Comparison of ENCODE assay signal across 8 cellular contexts in genomic region chr6:149567194-149567586, GRCh38. TPM values are rescaled to one million over a fixed set of nuclear protein-coding genes. Genes with fewer than 3 reads are reported as not detected.
A peak's percentile ranks its signal among the peaks of the same experiment; 100 is the strongest.
DNase-seq lines count a peak whose midpoint lies in the region; ATAC-seq and TF ChIP-seq lines count a peak whose summit lies in the region.

No MANE protein-coding gene starts in this region.

- TF ChIP-seq CTCF in GM12865 (IDR thresholded peaks at IDR 0.05; ENCODE audit: insufficient read depth, low read depth, low read length, missing control alignments) (no peak), fibroblast of mammary gland (conservative IDR thresholded peaks at IDR 0.05; ENCODE audit: control insufficient read depth, insufficient read depth, low read depth, low read length) (no peak), gastrocnemius medialis (IDR thresholded peaks at IDR 0.05 in 4 of 5, conservative IDR thresholded peaks at IDR 0.05 in 1 of 5) (no peak)

- peak overlapping the region; percentile 89 to 96 (median 94) for H3K27ac ChIP-seq in gastrocnemius medialis

- no peaks in the 10 kb centered on the region for H3K9me3 ChIP-seq in gastrocnemius medialis

- H3K27me3 ChIP-seq in gastrocnemius medialis: no peaks in the 10 kb centered on the region

- no peaks in the 10 kb centered on the region for H3K36me3 ChIP-seq in gastrocnemius medialis

- H3K4me1 ChIP-seq in gastrocnemius medialis: peaks cover 14 to 22% of the 10 kb centered on the region in 2 donors

- H3K4me3 ChIP-seq in GM12865 (ENCODE audit: low read depth, low read length) (peak overlapping the region; percentile 84), fibroblast of mammary gland (ENCODE audit: control insufficient read depth, low read depth, low read length) (peak overlapping the region; percentile 85), gastrocnemius medialis (peak overlapping the region; percentile 90 to 97 (median 95))

- DNase-seq in GM12865 (ENCODE audit: low read depth): peak; percentile 60
- DNase-seq in RPMI8226: peak; percentile 22
- DNase-seq in fibroblast of mammary gland (ENCODE audit: low read depth): no peak
- DNase-seq in gastrocnemius medialis: no peak
- no peak for DNase-seq in stimulated activated CD8-positive, alpha-beta memory T cell treated with anti-CD3 and anti-CD28 coated beads, Interleukin-4, amount 100 ng/mL, for 48 hours
- no peak for DNase-seq in NOMO-1 (lab: John Stamatoyannopoulos, UW; ENCODE audit: unreplicated experiment in 2 of 2)

- ATAC-seq in gastrocnemius medialis (no peak), GM19023 (IDR thresholded peaks at IDR 0.05; ENCODE audit: unreplicated experiment) (no peak), GM18870 (IDR thresholded peaks at IDR 0.05; ENCODE audit: unreplicated experiment) (no peak)

- intact Hi-C loops in gastrocnemius medialis (cut with DNase I; ENCODE audit: low total_unique reads): loop anchor here (2.0 to 5.0 kb wide), 4 partner anchors 82 to 360 kb away; partner anchors contain the start of genes KATNA1, NUP43 and PCMT1

- in situ Hi-C loops in gastrocnemius medialis (cut with MboI; ENCODE audit: low sequenced_read_pairs in 4 of 4): no loop called here

- TF ChIP-seq POLR2A in gastrocnemius medialis (IDR thresholded peaks at IDR 0.05): no peak

RNA-seq across cellular contexts. Expression of gene GINM1, which starts 1.0 kb away (rescaled TPM):
- 10 to 100 TPM; 28.9 to 39.4 (median 33.1) TPM for total RNA-seq in gastrocnemius medialis

RNA-seq across cellular contexts. Expression of gene PPIL4, which starts 21.3 kb away (rescaled TPM):
- total RNA-seq in gastrocnemius medialis: 10 to 100 TPM; 14.9 to 26.2 (median 18.5) TPM

Comparison
In these comparisons a context has a peak if more than half of its experiments do, and no peak if none do; other contexts are left out.
1. DNase-seq: peak in GM12865 (single experiment) and RPMI8226 (single experiment); none in fibroblast of mammary gland (single experiment), gastrocnemius medialis (0 of 2), stimulated activated CD8-positive, alpha-beta memory T cell treated with anti-CD3 and anti-CD28 coated beads, Interleukin-4, amount 100 ng/mL, for 48 hours (single experiment) and NOMO-1 (0 of 2).
2. Peak in every context shown above with its lines, with median percentiles within 50 percentile points of each other: H3K4me3 ChIP-seq.